Comparison of ENCODE assay signal across 1 cellular context in genomic region chr2:25976884-25977741, GRCh38.
TF ChIP-seq lines count a peak whose summit lies in the region.

No MANE protein-coding gene starts in this region.

TF ChIP-seq in endothelial cell of umbilical vein, 7 proteins besides CTCF, POLR2A, EP300 and RAD21 (continued from another document):
- no peak for TF ChIP-seq MYC (IDR thresholded peaks at IDR 0.05; ENCODE audit: low read depth, low read length)
- TF ChIP-seq GATA2 (IDR thresholded peaks at IDR 0.05; ENCODE audit: insufficient read depth, insufficient read length, low read depth, low read length): no peak
